Comparison of ENCODE assay signal across 17 cellular contexts in the genomic region with DNA sequence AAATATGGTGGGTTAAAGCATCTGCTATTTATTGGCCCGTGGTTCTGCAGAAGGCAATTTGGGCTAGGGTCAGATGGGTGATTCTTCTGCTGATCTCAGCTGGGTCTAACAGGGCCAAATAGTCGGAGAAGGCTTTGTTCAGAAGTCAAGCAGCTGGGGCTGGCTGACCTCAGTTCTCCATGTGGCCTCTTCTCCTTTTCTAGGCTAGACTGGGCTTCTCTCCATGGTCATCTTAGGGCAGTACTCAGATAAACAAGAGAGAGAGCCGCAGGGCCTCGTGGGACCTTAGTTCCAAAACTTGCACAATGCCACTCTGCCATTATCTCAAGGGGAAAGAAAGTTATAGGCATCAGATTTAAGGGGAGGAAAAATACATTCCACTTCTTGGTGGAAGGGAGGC.
"Had no signal": no experiment of that assay in that cellular context is flagged by ENCODE, and none has a peak within 500 bp of the region (broad histone marks: within the 10 kb centered on the region; RNA-seq: fewer than 3 reads in every experiment).

No MANE protein-coding gene starts in this region.

- H3K4me1 Mint-ChIP-seq: natural killer cell; stimulated activated effector memory CD8-positive, alpha-beta T cell treated with anti-CD3 and anti-CD28 coated beads, Interleukin-12 subunit alpha, Interleukin-12 subunit beta, amount 100 ng/mL, for 72 hours had no signal

- DNase-seq: effector memory CD8-positive, alpha-beta T cell; esophagus squamous epithelium; foreskin keratinocyte; islet precursor cell; left ventricle myocardium superior; mesendoderm; natural killer cell; psoas muscle; retina; stimulated activated CD4-positive, alpha-beta T cell treated with anti-CD3 and anti-CD28 coated beads, Interleukin-4, amount 100 ng/mL, for 1 hour; stimulated activated CD8-positive, alpha-beta memory T cell treated with anti-CD3 and anti-CD28 coated beads, Interleukin-4, amount 100 ng/mL, for 48 hours; stimulated activated naive CD8-positive, alpha-beta T cell treated with anti-CD3 and anti-CD28 coated beads, Interleukin-15, Interleukin-2, amounts not matched to agents 100 U/mL and 50 U/mL, for 24 hours; thyroid gland had no signal

- H3K4me3 ChIP-seq: esophagus squamous epithelium, psoas muscle, suprapubic skin, thyroid gland had no signal

- H3K36me3 Mint-ChIP-seq: natural killer cell; stimulated activated effector memory CD8-positive, alpha-beta T cell treated with anti-CD3 and anti-CD28 coated beads, Interleukin-12 subunit alpha, Interleukin-12 subunit beta, amount 100 ng/mL, for 72 hours; type B pancreatic cell had no signal

- H3K27ac Mint-ChIP-seq: effector memory CD8-positive, alpha-beta T cell; natural killer cell; stimulated activated effector memory CD8-positive, alpha-beta T cell treated with anti-CD3 and anti-CD28 coated beads, Interleukin-12 subunit alpha, Interleukin-12 subunit beta, amount 100 ng/mL, for 72 hours; type B pancreatic cell had no signal

- H3K4me3 Mint-ChIP-seq: effector memory CD8-positive, alpha-beta T cell; natural killer cell; stimulated activated effector memory CD8-positive, alpha-beta T cell treated with anti-CD3 and anti-CD28 coated beads, Interleukin-12 subunit alpha, Interleukin-12 subunit beta, amount 100 ng/mL, for 72 hours; type B pancreatic cell had no signal

- H3K36me3 ChIP-seq: esophagus squamous epithelium, suprapubic skin, thyroid gland had no signal

- H3K27me3 Mint-ChIP-seq: effector memory CD8-positive, alpha-beta T cell; type B pancreatic cell had no signal

- FAIRE-seq: urothelium cell line had no signal

- ATAC-seq: effector memory CD8-positive, alpha-beta T cell; foreskin keratinocyte; left ventricle myocardium superior; natural killer cell; psoas muscle; stimulated activated effector memory CD8-positive, alpha-beta T cell treated with anti-CD3 and anti-CD28 coated beads, Interleukin-12 subunit alpha, Interleukin-12 subunit beta, amount 100 ng/mL, for 72 hours; stimulated activated naive CD8-positive, alpha-beta T cell treated with anti-CD3 and anti-CD28 coated beads, Interleukin-15, Interleukin-2, amounts not matched to agents 100 U/mL and 50 U/mL, for 24 hours had no signal

- H3K4me1 ChIP-seq: esophagus squamous epithelium, foreskin keratinocyte, psoas muscle, suprapubic skin, thyroid gland had no signal

- H3K9me3 ChIP-seq: esophagus squamous epithelium, psoas muscle, suprapubic skin, thyroid gland had no signal

- H3K9me3 Mint-ChIP-seq: effector memory CD8-positive, alpha-beta T cell; stimulated activated effector memory CD8-positive, alpha-beta T cell treated with anti-CD3 and anti-CD28 coated beads, Interleukin-12 subunit alpha, Interleukin-12 subunit beta, amount 100 ng/mL, for 72 hours; type B pancreatic cell had no signal

- H3K27me3 ChIP-seq: esophagus squamous epithelium, foreskin keratinocyte, suprapubic skin, thyroid gland had no signal

- H3K27ac ChIP-seq: esophagus squamous epithelium, foreskin keratinocyte, psoas muscle, suprapubic skin, thyroid gland had no signal
